Comparison of ENCODE assay signal across 27 cellular contexts in genomic region chr18:44568343-44568742, GRCh38.
"Had no signal": no experiment of that assay in that cellular context is flagged by ENCODE, and none has a peak within 500 bp of the region (broad histone marks: within the 10 kb centered on the region; RNA-seq: fewer than 3 reads in every experiment).

No MANE protein-coding gene starts in this region.

- H3K36me3 ChIP-seq: gastroesophageal sphincter, right lobe of liver, uterus, WERI-Rb-1 had no signal

- H3K27ac Mint-ChIP-seq: activated CD4-positive, alpha-beta T cell treated with anti-CD3 and anti-CD28 coated beads, Interleukin-2, amount 10 ng/mL, durations not matched to agents 24 days and 14 days; activated CD8-positive, alpha-beta T cell treated with anti-CD3 and anti-CD28 coated beads for 36 hours; activated T-helper 17 cell treated with anti-CD3 and anti-CD28 coated beads, Interleukin-2, amount 50 U/mL, for 72 hours; immature natural killer cell; natural killer cell treated with Interleukin-12 subunit alpha and Interleukin-12 subunit beta and Interleukin-15 and Interleukin-18, amount 100 ng/mL, for 72 hours; T-helper 17 cell; type B pancreatic cell had no signal

- H3K27me3 Mint-ChIP-seq: activated CD8-positive, alpha-beta T cell treated with anti-CD3 and anti-CD28 coated beads for 36 hours; natural killer cell treated with Interleukin-12 subunit alpha and Interleukin-12 subunit beta and Interleukin-15 and Interleukin-18, amount 100 ng/mL, for 72 hours had no signal

- H3K36me3 Mint-ChIP-seq: type B pancreatic cell had no signal

- H3K4me3 Mint-ChIP-seq: activated CD4-positive, alpha-beta T cell treated with anti-CD3 and anti-CD28 coated beads, Interleukin-2, amount 10 ng/mL, durations not matched to agents 24 days and 14 days; activated CD8-positive, alpha-beta T cell treated with anti-CD3 and anti-CD28 coated beads for 36 hours; activated T-cell treated with anti-CD3 and anti-CD28 coated beads, Interleukin-2, amount 50 U/mL, for 4 hours; activated T-helper 17 cell treated with anti-CD3 and anti-CD28 coated beads, Interleukin-2, amount 50 U/mL, for 72 hours; immature natural killer cell; natural killer cell treated with Interleukin-12 subunit alpha and Interleukin-12 subunit beta and Interleukin-15 and Interleukin-18, amount 100 ng/mL, for 72 hours; T-helper 17 cell; type B pancreatic cell had no signal

- H3K4me1 ChIP-seq: right lobe of liver, testis, uterus had no signal

- H3K4me3 ChIP-seq: gastroesophageal sphincter, right lobe of liver, testis, uterus had no signal

- H3K9me3 ChIP-seq: gastroesophageal sphincter, right lobe of liver, testis, uterus had no signal

- H3K4me1 Mint-ChIP-seq: activated CD4-positive, alpha-beta T cell treated with anti-CD3 and anti-CD28 coated beads, Interleukin-2, amount 10 ng/mL, durations not matched to agents 24 days and 14 days; activated T-helper 17 cell treated with anti-CD3 and anti-CD28 coated beads, Interleukin-2, amount 50 U/mL, for 72 hours; T-helper 17 cell had no signal

- H3K9me3 Mint-ChIP-seq: activated CD8-positive, alpha-beta T cell treated with anti-CD3 and anti-CD28 coated beads for 36 hours; activated T-cell treated with anti-CD3 and anti-CD28 coated beads, Interleukin-2, amount 50 U/mL, for 4 hours; activated T-helper 17 cell treated with anti-CD3 and anti-CD28 coated beads, Interleukin-2, amount 50 U/mL, for 72 hours; natural killer cell treated with Interleukin-12 subunit alpha and Interleukin-12 subunit beta and Interleukin-15 and Interleukin-18, amount 100 ng/mL, for 72 hours had no signal

- H3K27me3 ChIP-seq: gastroesophageal sphincter, right lobe of liver, testis, uterus had no signal

- H3K27ac ChIP-seq: epithelial cell of prostate, gastroesophageal sphincter, right lobe of liver, testis, uterus, WERI-Rb-1 had no signal

- DNase-seq: activated CD4-positive, alpha-beta T cell treated with anti-CD3 and anti-CD28 coated beads, Interleukin-2, amount 10 ng/mL, durations not matched to agents 24 days and 14 days; activated CD4-positive, CD25-positive, alpha-beta regulatory T cell treated with anti-CD3 and anti-CD28 coated beads, Interleukin-2, amount 50 U/mL, for 72 hours; activated CD8-positive, alpha-beta T cell treated with anti-CD3 and anti-CD28 coated beads for 36 hours; activated gamma-delta T cell treated with Interleukin-2 at 50 U/mL for 16 hours; activated naive CD4-positive, alpha-beta T cell treated with anti-CD3 and anti-CD28 coated beads, Interleukin-2, amount 50 U/mL, for 16 hours; activated T-cell treated with anti-CD3 and anti-CD28 coated beads, Interleukin-2, amount 50 U/mL, for 4 hours; amygdala; dermis blood vessel endothelial cell; effector CD4-positive, alpha-beta T cell; head of caudate nucleus; hippocampal formation; immature natural killer cell; right lobe of liver; stimulated activated CD4-positive, alpha-beta T cell treated with anti-CD3 and anti-CD28 coated beads, Interleukin-12 subunit alpha, Interleukin-12 subunit beta, amount 100 ng/mL, for 4 hours; stimulated activated CD4-positive, alpha-beta T cell treated with anti-CD3 and anti-CD28 coated beads, Interleukin-4, amount 100 ng/mL, for 1 hour; stimulated activated naive CD8-positive, alpha-beta T cell treated with anti-CD3 and anti-CD28 coated beads, Interleukin-15, Interleukin-2, amounts not matched to agents 100 U/mL and 50 U/mL, for 24 hours; T-helper 17 cell; T1000; testis; uterus; WERI-Rb-1 had no signal

- FAIRE-seq: colon had no signal
